ENCODE assay signal across 19 cellular contexts in the genomic region with DNA sequence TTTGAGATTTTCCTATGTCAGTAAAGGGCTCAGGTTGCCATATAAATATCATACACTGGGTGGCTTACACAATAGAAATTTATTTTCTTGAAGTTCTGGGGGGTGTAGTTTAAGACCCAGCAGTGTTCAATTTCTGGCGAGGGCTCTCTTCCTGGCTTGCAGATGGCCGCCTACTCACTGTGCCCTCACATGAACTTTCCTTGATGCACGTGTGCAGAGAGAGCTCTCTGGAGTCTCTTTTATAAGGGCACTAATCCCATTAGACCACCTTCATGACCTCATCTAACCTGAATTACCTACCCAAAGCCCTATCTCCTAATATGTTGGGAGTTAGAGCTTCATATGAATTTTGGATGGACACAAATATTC. TPM values are rescaled to one million over a fixed set of nuclear protein-coding genes. Genes with fewer than 3 reads are reported as not detected.
"Had no signal": no experiment of that assay in that cellular context is flagged by ENCODE, and none has a peak within 500 bp of the region (broad histone marks: within the 10 kb centered on the region; RNA-seq: fewer than 3 reads in every experiment).

No MANE protein-coding gene starts in this region.

- H3K36me3 Mint-ChIP-seq: activated CD8-positive, alpha-beta memory T cell treated with anti-CD3 and anti-CD28 coated beads, Interleukin-2, amount 10 ng/mL, durations not matched to agents 7 days and 5 days; activated naive CD4-positive, alpha-beta T cell treated with anti-CD3 and anti-CD28 coated beads, Interleukin-2, amount 10 ng/mL, durations not matched to agents 7 days and 5 days; memory B cell; stimulated activated memory B cell treated with anti-CD40 and anti-IgM and Interleukin-4, amounts not matched to agents 10 μg/mL and 1 μg/mL and 100 μg/mL, for 72 hours had no signal

- H3K9me3 ChIP-seq: colonic mucosa, gastrocnemius medialis, left lung, mucosa of descending colon, pancreas, thyroid gland, uterus had no signal

- H3K4me1 Mint-ChIP-seq: activated CD8-positive, alpha-beta memory T cell treated with anti-CD3 and anti-CD28 coated beads, Interleukin-2, amount 10 ng/mL, durations not matched to agents 7 days and 5 days; memory B cell; stimulated activated memory B cell treated with anti-CD40 and anti-IgM and Interleukin-4, amounts not matched to agents 10 μg/mL and 1 μg/mL and 100 μg/mL, for 72 hours had no signal

- H3K27ac Mint-ChIP-seq: activated CD8-positive, alpha-beta memory T cell treated with anti-CD3 and anti-CD28 coated beads, Interleukin-2, amount 10 ng/mL, durations not matched to agents 7 days and 5 days; memory B cell; naive thymus-derived CD4-positive, alpha-beta T cell; stimulated activated memory B cell treated with anti-CD40 and anti-IgM and Interleukin-4, amounts not matched to agents 10 μg/mL and 1 μg/mL and 100 μg/mL, for 72 hours had no signal

- H3K4me3 ChIP-seq: colonic mucosa, gastrocnemius medialis, left lung, mucosa of descending colon, pancreas, thyroid gland, uterus had no signal

- H3K27me3 ChIP-seq: colonic mucosa, gastrocnemius medialis, left lung, pancreas, thyroid gland, uterus had no signal

- FAIRE-seq: endothelial cell of umbilical vein, islet of Langerhans, pancreas had no signal

- H3K36me3 ChIP-seq: colonic mucosa, gastrocnemius medialis, left lung, pancreas, thyroid gland, uterus had no signal

- DNase-seq: activated CD4-positive, alpha-beta T cell treated with anti-CD3 and anti-CD28 coated beads, Interleukin-2, amount 50 U/mL, for 4 hours; activated CD8-positive, alpha-beta memory T cell treated with anti-CD3 and anti-CD28 coated beads, Interleukin-2, amount 10 ng/mL, durations not matched to agents 7 days and 5 days; activated naive CD4-positive, alpha-beta T cell treated with anti-CD3 and anti-CD28 coated beads, Interleukin-2, amount 10 ng/mL, durations not matched to agents 7 days and 5 days; activated T-cell treated with anti-CD3 and anti-CD28 coated beads, Interleukin-2, amount 50 U/mL, for 1 hour; central memory CD4-positive, alpha-beta T cell; effector CD4-positive, alpha-beta T cell; gastrocnemius medialis; left lung; naive thymus-derived CD4-positive, alpha-beta T cell; pancreas; stimulated activated CD4-positive, alpha-beta T cell treated with anti-CD3 and anti-CD28 coated beads, Interleukin-12 subunit alpha, Interleukin-12 subunit beta, amount 100 ng/mL, for 4 hours; uterus had no signal

- H3K4me3 Mint-ChIP-seq: activated CD8-positive, alpha-beta memory T cell treated with anti-CD3 and anti-CD28 coated beads, Interleukin-2, amount 10 ng/mL, durations not matched to agents 7 days and 5 days; activated naive CD4-positive, alpha-beta T cell treated with anti-CD3 and anti-CD28 coated beads, Interleukin-2, amount 10 ng/mL, durations not matched to agents 7 days and 5 days; memory B cell; naive thymus-derived CD4-positive, alpha-beta T cell; stimulated activated memory B cell treated with anti-CD40 and anti-IgM and Interleukin-4, amounts not matched to agents 10 μg/mL and 1 μg/mL and 100 μg/mL, for 72 hours had no signal

- H3K27ac ChIP-seq: gastrocnemius medialis, left lung, thyroid gland, uterus had no signal

- H3K4me1 ChIP-seq: colonic mucosa, uterus had no signal

RNA-seq across cellular contexts. Expression of gene TMEM51, which starts 21.1 kb away (rescaled TPM):
- total RNA-seq: activated CD8-positive, alpha-beta memory T cell treated with anti-CD3 and anti-CD28 coated beads, Interleukin-2, amount 10 ng/mL, durations not matched to agents 7 days and 5 days had no signal
- polyA plus RNA-seq: naive thymus-derived CD4-positive, alpha-beta T cell had no signal
